Comparison of ENCODE assay signal across 18 cellular contexts in genomic region chr10:74433993-74434392, GRCh38.
DNase-seq lines count a peak whose midpoint lies in the region; ATAC-seq and TF ChIP-seq lines count a peak whose summit lies in the region.
"Had no signal": no experiment of that assay in that cellular context is flagged by ENCODE, and none has a peak within 500 bp of the region (broad histone marks: within the 10 kb centered on the region; RNA-seq: fewer than 3 reads in every experiment).

No MANE protein-coding gene starts in this region.

- WGBS in GM23248 (ENCODE audit: low coverage in 1 of 2, low lambda C conversion rate in 2 of 2, missing lambda C conversion rate in 2 of 2), 2 experiments: 95 to 100% methylated on average over 1 of the region's 1 CpG
- 86% methylated on average over 1 of the region's 1 CpG for WGBS in SK-N-SH (ENCODE audit: low lambda C conversion rate)

- peaks cover 43% of the 10 kb centered on the region for H3K4me1 ChIP-seq in GM23248 (ENCODE audit: insufficient read depth)
- H3K4me1 ChIP-seq in SK-N-SH (ENCODE audit: control insufficient read depth in 1 of 2, insufficient read depth in 2 of 2, low read depth in 1 of 2, low read length in 1 of 2): peaks cover 9 to 31% of the 10 kb centered on the region in 2 experiments; a peak in 2 of 4 replicates
- H3K4me1 ChIP-seq in CD8-positive, alpha-beta memory T cell (ENCODE audit: insufficient read depth, low read length): peaks cover 4% of the 10 kb centered on the region

- H3K4me3 ChIP-seq in GM23248 (no peak overlapping the region; the same call in 1 of the 2 replicates), SK-N-SH (ENCODE audit: low read depth in 2 of 2, low read length in 1 of 2) (no peak overlapping the region), fibroblast of mammary gland (ENCODE audit: control insufficient read depth, low read depth, low read length) (no peak overlapping the region), skeletal muscle cell (ENCODE audit: low read depth, low read length) (no peak overlapping the region)
- no peak overlapping the region for H3K4me3 ChIP-seq in CD8-positive, alpha-beta memory T cell (ENCODE audit: low read length)
- H3K4me3 ChIP-seq: GM12878, SJCRH30 had no signal

- H2AFZ ChIP-seq in GM23248 (no peak overlapping the region), SK-N-SH (ENCODE audit: low read depth) (no peak overlapping the region)

- no peaks in the 10 kb centered on the region for H3K9me3 ChIP-seq in GM23248 (ENCODE audit: low read depth)
- no peaks in the 10 kb centered on the region for H3K9me3 ChIP-seq in SK-N-SH
- H3K9me3 ChIP-seq in CD8-positive, alpha-beta memory T cell (ENCODE audit: low read length): no peaks in the 10 kb centered on the region
- H3K9me3 ChIP-seq: SJCRH30 had no signal

- no peaks in the 10 kb centered on the region for H3K9me2 ChIP-seq in GM23248 (ENCODE audit: insufficient read depth)
- no peaks in the 10 kb centered on the region for H3K9me2 ChIP-seq in SK-N-SH

- H3K4me1 Mint-ChIP-seq in CD8-positive, alpha-beta memory T cell: peaks cover 2 to 7% (median 3%) of the 10 kb centered on the region in 3 donors

- no peaks in the 10 kb centered on the region for H3K9me3 Mint-ChIP-seq in CD8-positive, alpha-beta memory T cell

- no peak for ATAC-seq in HG03354 (IDR thresholded peaks at IDR 0.05; ENCODE audit: poor library complexity, severe bottlenecking, unreplicated experiment)
- ATAC-seq: GM12878, HCT116 had no signal

- in situ Hi-C loops in GM23248 (cut with MboI): no loop called here

- no peak for TF ChIP-seq EP300 in SK-N-SH (IDR thresholded peaks at IDR 0.05; ENCODE audit: borderline replicate concordance in 1 of 2, low read depth in 1 of 2, low read length in 1 of 2)

- H3K79me2 ChIP-seq in GM23248 (ENCODE audit: insufficient read depth) (no peaks in the 10 kb centered on the region), SK-N-SH (ENCODE audit: insufficient read depth) (no peaks in the 10 kb centered on the region)

- H3K27ac Mint-ChIP-seq in CD8-positive, alpha-beta memory T cell: peak overlapping the region in 2 of 8 donors; percentile 16 to 54
- H3K27ac Mint-ChIP-seq: CD14-positive monocyte had no signal

- H3K4me3 Mint-ChIP-seq in CD8-positive, alpha-beta memory T cell: no peak overlapping the region
- H3K4me3 Mint-ChIP-seq: CD14-positive monocyte had no signal

- POLR2A ChIA-PET in SK-N-SH (lab: Yijun Ruan, JAX): no interaction called here
- POLR2A ChIA-PET in CD8-positive, alpha-beta memory T cell (lab: Charles Lee): no interaction called here

- no peaks in the 10 kb centered on the region for H3K27me3 ChIP-seq in GM23248 (replicated peaks; ENCODE audit: insufficient read depth)
- no peaks in the 10 kb centered on the region for H3K27me3 ChIP-seq in SK-N-SH (ENCODE audit: insufficient read depth)
- H3K27me3 ChIP-seq in CD8-positive, alpha-beta memory T cell (ENCODE audit: insufficient read depth, low read length, poor library complexity, severe bottlenecking): no peaks in the 10 kb centered on the region
- H3K27me3 ChIP-seq: SJCRH30 had no signal

- H3K4me2 ChIP-seq in GM23248 (ENCODE audit: unreplicated experiment) (peak overlapping the region; percentile 67), SK-N-SH (peak overlapping the region; percentile 22; the same call in 1 of the 2 replicates)

- H3K36me3 Mint-ChIP-seq in CD8-positive, alpha-beta memory T cell: peaks cover 0 to 14% (median 10%) of the 10 kb centered on the region in 3 donors

- TF ChIP-seq CTCF in SK-N-SH (IDR thresholded peaks at IDR 0.05) (no peak), fibroblast of mammary gland (conservative IDR thresholded peaks at IDR 0.05; ENCODE audit: control insufficient read depth, insufficient read depth, low read depth, low read length) (no peak)

- H3K27ac ChIP-seq in GM23248 (no peak overlapping the region; the same call in 1 of the 2 replicates), SK-N-SH (ENCODE audit: low read depth in 2 of 2, low read length in 1 of 2) (peak overlapping the region; percentile 63 to 66; a peak in 3 of 4 replicates)
- H3K27ac ChIP-seq in CD8-positive, alpha-beta memory T cell (ENCODE audit: low read depth, low read length): no peak overlapping the region
- H3K27ac ChIP-seq: SJCRH30 had no signal

- CTCF ChIA-PET in SK-N-SH (lab: Yijun Ruan, JAX): interaction anchor here (1.3 kb wide), 1 partner anchor 14 kb away, joined by 3 read pairs; no protein-coding TSS in a partner anchor
- CTCF ChIA-PET in CD8-positive, alpha-beta memory T cell (lab: Charles Lee): no interaction called here

- H4K20me1 ChIP-seq in GM23248 (ENCODE audit: insufficient read depth) (no peaks in the 10 kb centered on the region), SK-N-SH (ENCODE audit: insufficient read depth) (no peaks in the 10 kb centered on the region)

- no peaks in the 10 kb centered on the region for H3K27me3 Mint-ChIP-seq in CD8-positive, alpha-beta memory T cell

- H3F3A ChIP-seq in GM23248 (ENCODE audit: insufficient read depth) (peaks cover 48% of the 10 kb centered on the region), SK-N-SH (replicated peaks; ENCODE audit: insufficient read depth) (peaks cover 44% of the 10 kb centered on the region)

- DNase-seq in GM23248 (peak; percentile 1), SK-N-SH (no peak), fibroblast of mammary gland (ENCODE audit: low read depth) (peak; percentile 8), skeletal muscle cell (ENCODE audit: low read depth) (peak; percentile 16), anterior cingulate cortex (lab: John Stamatoyannopoulos, UW) (no peak)
- DNase-seq in CD8-positive, alpha-beta memory T cell: no peak
- DNase-seq: AML-193, GOT3, KG1, MV-4-11, NCI-H2107, NCI-H524 treated with DMSO at 0.1 percent for 48 hours, SJCRH30, SW 1271 had no signal

- H3K9ac ChIP-seq in GM23248 (no peak overlapping the region), SK-N-SH (no peak overlapping the region)

- H3K36me3 ChIP-seq in GM23248 (ENCODE audit: low read depth) (no peaks in the 10 kb centered on the region), SK-N-SH (replicated peaks in 1 of 2; ENCODE audit: control insufficient read depth in 1 of 2, insufficient read depth in 2 of 2, low read length in 1 of 2) (peaks cover 0 to 2% of the 10 kb centered on the region in 2 experiments)
- H3K36me3 ChIP-seq in CD8-positive, alpha-beta memory T cell (ENCODE audit: insufficient read depth, low read length): no peaks in the 10 kb centered on the region
- H3K36me3 ChIP-seq: SJCRH30 had no signal

- TF ChIP-seq RAD21 in SK-N-SH (IDR thresholded peaks at IDR 0.05; ENCODE audit: low read length): no peak

TF ChIP-seq in SK-N-SH, 30 proteins besides CTCF, POLR2A, EP300 and RAD21:
- TF ChIP-seq PBX3 (IDR thresholded peaks at IDR 0.05): peak; percentile 43; the same call in 1 of the 2 replicates
- TF ChIP-seq MEF2A (IDR thresholded peaks at IDR 0.05; ENCODE audit: borderline replicate concordance, low read depth): no peak

Comparison
In these comparisons a context has a peak if more than half of its experiments do, and no peak if none do; other contexts are left out.
1. DNase-seq: peak in GM23248 (single experiment), fibroblast of mammary gland (single experiment) and skeletal muscle cell (single experiment); none in SK-N-SH (single experiment), CD8-positive, alpha-beta memory T cell (0 of 5) and anterior cingulate cortex (0 of 58).
2. H3K27ac ChIP-seq: peak in SK-N-SH (2 of 2); none in GM23248 (single experiment) and CD8-positive, alpha-beta memory T cell (single experiment).